Comparison of ENCODE assay signal across 9 cellular contexts in the genomic region with DNA sequence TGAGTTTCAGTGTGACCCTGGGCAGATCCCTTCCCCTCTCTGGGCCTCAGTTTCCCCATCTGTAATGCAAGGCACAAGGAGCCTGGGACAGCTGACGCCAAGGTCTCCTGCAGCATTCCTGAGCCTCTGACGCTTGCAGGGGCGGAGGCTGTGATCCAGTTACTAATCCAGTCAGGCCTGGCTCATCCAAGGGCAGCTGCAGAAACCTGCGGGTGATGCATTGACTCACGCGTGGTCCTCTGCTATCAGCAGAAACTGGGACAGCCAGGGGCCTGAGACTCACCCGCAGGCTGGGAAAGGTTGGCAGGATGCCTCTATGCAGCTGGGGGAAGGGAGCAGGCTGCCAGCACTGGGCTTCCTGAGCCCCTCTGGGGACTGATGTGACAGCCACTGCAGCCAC.
A peak's percentile ranks its signal among the peaks of the same experiment; 100 is the strongest.
DNase-seq lines count a peak whose midpoint lies in the region; ATAC-seq, FAIRE-seq and TF ChIP-seq lines count a peak whose summit lies in the region.
"Had no signal": no experiment of that assay in that cellular context is flagged by ENCODE, and none has a peak within 500 bp of the region (broad histone marks: within the 10 kb centered on the region; RNA-seq: fewer than 3 reads in every experiment).

No MANE protein-coding gene starts in this region.

- H3K27ac ChIP-seq in body of pancreas (peak overlapping the region in 3 of 4 donors; percentile 25 to 85 (median 43)), temporal lobe (ENCODE audit: low read depth, low read length) (peak overlapping the region; percentile 90)

- TF ChIP-seq POLR2A in body of pancreas (IDR thresholded peaks at IDR 0.05) (no peak), GM12891 (IDR thresholded peaks at IDR 0.05; ENCODE audit: low read depth, low read length) (no peak)

- H3K4me1 ChIP-seq in body of pancreas: peaks cover 28% of the 10 kb centered on the region

- WGBS in body of pancreas, 2 donors: 16 to 18% methylated on average over 3 to 7 of the region's 7 CpGs

- H3K9me3 ChIP-seq in body of pancreas: no peaks in the 10 kb centered on the region

- no peak overlapping the region for H3K4me3 ChIP-seq in body of pancreas

- ATAC-seq in body of pancreas (peak; percentile 47), GM18907 (IDR thresholded peaks at IDR 0.05; ENCODE audit: unreplicated experiment) (no peak), HG03521 (IDR thresholded peaks at IDR 0.05; ENCODE audit: unreplicated experiment) (no peak)
- ATAC-seq: sciatic nerve had no signal

- H3K27me3 ChIP-seq in body of pancreas: no peaks in the 10 kb centered on the region

- FAIRE-seq in GM12891 (lab: Jason Lieb, UNC): no peak

- no peak for TF ChIP-seq CTCF in body of pancreas (IDR thresholded peaks at IDR 0.05)

- intact Hi-C loops in body of pancreas (cut with DNase I): no loop called here

- H3K36me3 ChIP-seq in body of pancreas (replicated peaks in 1 of 2; ENCODE audit: insufficient read depth in 1 of 2, low read depth in 2 of 2): no peaks in the 10 kb centered on the region

- peak; percentile 100 for DNase-seq in HPDE6-E6E7 (ENCODE audit: extremely low spot score)
- DNase-seq in body of pancreas: peak; percentile 50 to 75 (median 66)
- peak; percentile 88 for DNase-seq in islet precursor cell
- DNase-seq in GM12891 (ENCODE audit: insufficient read length, low spot score): no peak
- no peak for DNase-seq in COR-L47 (lab: John Stamatoyannopoulos, UW)

TF ChIP-seq in GM12891, 5 proteins besides CTCF, POLR2A, EP300 and RAD21:
- TF ChIP-seq PAX5 (IDR thresholded peaks at IDR 0.05; ENCODE audit: insufficient read depth, low read length, severe bottlenecking) (no peak), SPI1 (IDR thresholded peaks at IDR 0.05; ENCODE audit: low read depth, low read length) (no peak), POU2F2 (IDR thresholded peaks at IDR 0.05; ENCODE audit: low read depth, low read length) (no peak), TAF1 (IDR thresholded peaks at IDR 0.05; ENCODE audit: low read depth, low read length) (no peak), POLR2AphosphoS5 (IDR thresholded peaks at IDR 0.05; ENCODE audit: low read depth, low read length) (no peak)

Comparison
In these comparisons a context has a peak if more than half of its experiments do, and no peak if none do; other contexts are left out.
1. DNase-seq: peak in HPDE6-E6E7 (single experiment), body of pancreas (4 of 4) and islet precursor cell (single experiment); none in GM12891 (single experiment) and COR-L47 (single experiment).